ENCODE assay signal across 9 cellular contexts in genomic region chr20:4820833-4821518, GRCh38. TPM values are rescaled to one million over a fixed set of nuclear protein-coding genes. Genes with fewer than 3 reads are reported as not detected.
DNase-seq lines count a peak whose midpoint lies in the region; ATAC-seq and TF ChIP-seq lines count a peak whose summit lies in the region.
"Had no signal": no experiment of that assay in that cellular context is flagged by ENCODE, and none has a peak within 500 bp of the region (broad histone marks: within the 10 kb centered on the region; RNA-seq: fewer than 3 reads in every experiment).

No MANE protein-coding gene starts in this region.

- H3K4me1 ChIP-seq in H9 (ENCODE audit: insufficient read depth, low read length) (peaks cover 2% of the 10 kb centered on the region), lower lobe of right lung (peaks cover 44% of the 10 kb centered on the region)

- H3K36me3 ChIP-seq in lower lobe of right lung = peaks cover 6% of the 10 kb centered on the region

- no peaks in the 10 kb centered on the region for H4K20me1 ChIP-seq in H9 (ENCODE audit: control insufficient read depth, insufficient read depth, insufficient read length)

- no peak overlapping the region for H2BK20ac ChIP-seq in H9 (ENCODE audit: low read depth, low read length, poor library complexity, severe bottlenecking)

- no peaks in the 10 kb centered on the region; a peak in 2 of 5 replicates for H3K9me3 Mint-ChIP-seq in H9

- WGBS in H9 (ENCODE audit: extremely low coverage, insufficient read length, low lambda C conversion rate) = no CpG with 5 or more reads among the region's 14 CpGs

- H3K18ac ChIP-seq in H9 (ENCODE audit: insufficient read length, low read depth, low read length) = no peak overlapping the region

- no peak overlapping the region for H2AK5ac ChIP-seq in H9 (ENCODE audit: insufficient read length, low read length)

- no peak overlapping the region; a peak in 1 of 7 replicates for H3K27ac Mint-ChIP-seq in H9

- H3K27ac ChIP-seq in H9 (ENCODE audit: insufficient read length, low read depth, low read length) (no peak overlapping the region), lower lobe of right lung (peak overlapping the region; percentile 87)
- H3K27ac ChIP-seq: SK-N-MC had no signal

- intact Hi-C loops in lower lobe of right lung (cut with DNase I) = no loop called here

- in situ Hi-C loops in ACHN (cut with HindIII; ENCODE audit: low pct_ligation_motif_present, low pct_unique_long_range_greater_than_20kb, low sequenced_read_pairs) = no loop called here

- H3K27me3 ChIP-seq in H9 (ENCODE audit: insufficient read depth, low read length) (no peaks in the 10 kb centered on the region; the same call in 1 of the 2 replicates), lower lobe of right lung (ENCODE audit: low read depth) (no peaks in the 10 kb centered on the region)

- H3K4me3 ChIP-seq in lower lobe of right lung = peak overlapping the region; percentile 88
- H3K4me3 ChIP-seq: SK-N-MC had no signal

- no peak overlapping the region for H4K8ac ChIP-seq in H9 (replicated peaks; ENCODE audit: insufficient read length, low read depth, low read length)

- H3K9ac ChIP-seq in H9 (ENCODE audit: extremely low read depth, insufficient read length, low read length) = no peak overlapping the region

- H3K14ac ChIP-seq in H9 (ENCODE audit: insufficient read depth, low read length) = no peak overlapping the region

- DNase-seq in ACHN (peak; percentile 75), H9 (no peak), amygdala (lab: John Stamatoyannopoulos, UW) (peak in 48 of 56 donors; percentile 18 to 87 (median 58)), lower lobe of right lung (no peak), NCI-H345 (lab: John Stamatoyannopoulos, UW) (no peak), SK-N-DZ (ENCODE audit: low spot score) (no peak)
- no peak for DNase-seq in stimulated activated CD4-positive, alpha-beta T cell treated with anti-CD3 and anti-CD28 coated beads, Interleukin-1b, Interleukin-23, amount 100 ng/mL, for 48 hours

- no peak overlapping the region for H2BK15ac ChIP-seq in H9 (ENCODE audit: low read depth, low read length)

- H3T11ph ChIP-seq in H9 (ENCODE audit: low read length) = no peak overlapping the region

- H2BK5ac ChIP-seq in H9 (ENCODE audit: insufficient read length, low read length) = no peak overlapping the region

- no peak overlapping the region for H2BK12ac ChIP-seq in H9 (ENCODE audit: insufficient read length, low read depth, low read length)

- peaks cover 6% of the 10 kb centered on the region for H3K23me2 ChIP-seq in H9 (ENCODE audit: insufficient read length, low read depth, low read length, poor library complexity, severe bottlenecking)

- no peak overlapping the region for H3K23ac ChIP-seq in H9 (ENCODE audit: insufficient read length, low read depth, low read length)

- H3K27me3 Mint-ChIP-seq in H9 (ENCODE audit: low read depth) = peaks cover 18% of the 10 kb centered on the region

- H3K4me3 Mint-ChIP-seq in H9 = peak overlapping the region; percentile 12 to 59; a peak in 1 of 5 replicates

- H4K5ac ChIP-seq in H9 (ENCODE audit: insufficient read length, low read depth, low read length) = no peak overlapping the region

- H3K4ac ChIP-seq in H9 (ENCODE audit: low read depth, low read length) = no peak overlapping the region

- H4K91ac ChIP-seq in H9 (ENCODE audit: insufficient read length, low read depth, low read length) = no peak overlapping the region

- no peaks in the 10 kb centered on the region for H3K79me1 ChIP-seq in H9 (ENCODE audit: insufficient read depth, low read depth, low read length, poor library complexity, severe bottlenecking)

- H3K4me2 ChIP-seq in H9 (ENCODE audit: insufficient read depth, insufficient read length, low read length) = no peak overlapping the region

- peaks cover 17 to 18% of the 10 kb centered on the region in 2 experiments for H3K4me1 Mint-ChIP-seq in H9

- no peaks in the 10 kb centered on the region for H3K79me2 ChIP-seq in H9 (ENCODE audit: insufficient read depth, low read length)

- no peak overlapping the region for H2BK120ac ChIP-seq in H9 (ENCODE audit: low read depth, low read length, poor library complexity, severe bottlenecking)

- peaks cover 0 to 9% (median 9%) of the 10 kb centered on the region in 3 experiments; a peak in 4 of 7 replicates for H3K36me3 Mint-ChIP-seq in H9 (ENCODE audit: insufficient read depth in 1 of 3, low read depth in 3 of 3)

- H2AFZ ChIP-seq in H9 (ENCODE audit: low read length) = no peak overlapping the region

- ATAC-seq in lower lobe of right lung (no peak), GM18873 (IDR thresholded peaks at IDR 0.05; ENCODE audit: low FRiP score, unreplicated experiment) (no peak)

- TF ChIP-seq CTCF in H9 (conservative IDR thresholded peaks at IDR 0.05) (no peak), lower lobe of right lung (IDR thresholded peaks at IDR 0.05) (no peak)

- H3K9me3 ChIP-seq in H9 (ENCODE audit: control insufficient read depth, low read depth, low read length) (no peaks in the 10 kb centered on the region), lower lobe of right lung (no peaks in the 10 kb centered on the region)

- no peak overlapping the region for H3K56ac ChIP-seq in H9 (ENCODE audit: insufficient read length, low read depth, low read length)

RNA-seq across cellular contexts. Expression of gene RASSF2, which starts 2.4 kb away (rescaled TPM):
- total RNA-seq in H9 (2021) (4.3 and 4.8 TPM in 2 replicates), lower lobe of right lung (29.7 TPM)
- 6.0 and 8.8 TPM in 2 replicates for polyA plus RNA-seq in SK-N-DZ (2014; cell fraction: cytosol; rRNA removed)
- 7.5 and 7.9 TPM in 2 replicates for polyA plus RNA-seq in SK-N-DZ (2014; cell fraction: nucleus; rRNA removed)

Comparison
In these comparisons a context has a peak if more than half of its experiments do, and no peak if none do; other contexts are left out.
1. DNase-seq: peak in ACHN (single experiment) and amygdala (48 of 56); none in H9 (single experiment), lower lobe of right lung (single experiment), NCI-H345 (single experiment), SK-N-DZ (single experiment) and stimulated activated CD4-positive, alpha-beta T cell treated with anti-CD3 and anti-CD28 coated beads, Interleukin-1b, Interleukin-23, amount 100 ng/mL, for 48 hours (single experiment).